ENCODE assay signal across 18 cellular contexts in the genomic region with DNA sequence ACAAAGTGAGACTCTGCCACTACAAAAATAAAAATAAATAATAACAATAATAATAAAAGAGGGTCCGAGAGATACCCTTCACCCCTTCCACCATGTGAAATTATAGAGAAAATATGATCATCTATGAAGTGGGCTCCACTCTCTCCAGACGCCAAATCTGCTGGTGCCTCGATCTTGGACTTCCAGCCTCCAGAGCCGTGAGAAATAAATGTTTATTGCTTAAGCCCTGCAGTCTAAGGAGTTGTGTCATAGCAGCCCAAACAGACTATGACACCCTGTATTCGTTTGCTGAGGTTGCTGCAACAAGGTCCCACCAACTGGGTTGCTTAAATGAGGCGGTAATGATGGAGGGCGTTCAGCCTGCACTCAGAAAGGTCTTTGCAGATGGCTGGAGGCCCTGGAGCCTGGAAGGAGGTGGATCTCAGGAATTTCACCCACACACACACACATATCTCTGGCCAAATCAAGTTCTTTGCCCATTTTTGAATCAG. TPM values are rescaled to one million over a fixed set of nuclear protein-coding genes. Genes with fewer than 3 reads are reported as not detected.
"Had no signal": no experiment of that assay in that cellular context is flagged by ENCODE, and none has a peak within 500 bp of the region (broad histone marks: within the 10 kb centered on the region; RNA-seq: fewer than 3 reads in every experiment).

No MANE protein-coding gene starts in this region.

- H3K36me3 Mint-ChIP-seq: activated naive CD8-positive, alpha-beta T cell treated with anti-CD3 and anti-CD28 coated beads, Interleukin-2, amount 10 ng/mL, durations not matched to agents 7 days and 5 days had no signal

- H3K27me3 ChIP-seq: body of pancreas, right atrium auricular region, upper lobe of left lung had no signal

- H3K27ac Mint-ChIP-seq: activated CD4-positive, alpha-beta T cell treated with anti-CD3 and anti-CD28 coated beads for 36 hours; activated naive CD8-positive, alpha-beta T cell treated with anti-CD3 and anti-CD28 coated beads, Interleukin-2, amount 10 ng/mL, durations not matched to agents 7 days and 5 days; nephron progenitor cell; progenitor cell of endocrine pancreas; stimulated activated naive CD8-positive, alpha-beta T cell treated with anti-CD3 and anti-CD28 coated beads, Interleukin-15, amount 100 ng/mL, for 72 hours; T-helper 2 cell treated with Interferon-gamma antibody and Interleukin-4, amounts not matched to agents 5 μg/mL and 100 μg/mL, for 36 hours had no signal

- H3K9me3 Mint-ChIP-seq: activated naive CD8-positive, alpha-beta T cell treated with anti-CD3 and anti-CD28 coated beads, Interleukin-2, amount 10 ng/mL, durations not matched to agents 7 days and 5 days; nephron progenitor cell; stimulated activated naive CD8-positive, alpha-beta T cell treated with anti-CD3 and anti-CD28 coated beads, Interleukin-15, amount 100 ng/mL, for 72 hours; T-helper 2 cell treated with Interferon-gamma antibody and Interleukin-4, amounts not matched to agents 5 μg/mL and 100 μg/mL, for 36 hours had no signal

- H3K36me3 ChIP-seq: right atrium auricular region, upper lobe of left lung had no signal

- DNase-seq: activated CD4-positive, alpha-beta T cell treated with anti-CD3 and anti-CD28 coated beads for 36 hours; activated CD4-positive, alpha-beta T cell treated with anti-CD3 and anti-CD28 coated beads, Interleukin-2, amount 50 U/mL, for 48 hours; activated naive CD8-positive, alpha-beta T cell treated with anti-CD3 and anti-CD28 coated beads, Interleukin-2, amount 10 ng/mL, durations not matched to agents 7 days and 5 days; amygdala; body of pancreas; foreskin melanocyte; hypothalamus; nephron progenitor cell; stimulated activated naive CD8-positive, alpha-beta T cell treated with anti-CD3 and anti-CD28 coated beads, Interleukin-15, amount 100 ng/mL, for 72 hours had no signal

- H3K4me3 Mint-ChIP-seq: activated CD4-positive, alpha-beta T cell treated with anti-CD3 and anti-CD28 coated beads for 36 hours; activated naive CD8-positive, alpha-beta T cell treated with anti-CD3 and anti-CD28 coated beads, Interleukin-2, amount 10 ng/mL, durations not matched to agents 7 days and 5 days; nephron progenitor cell; stimulated activated naive CD8-positive, alpha-beta T cell treated with anti-CD3 and anti-CD28 coated beads, Interleukin-15, amount 100 ng/mL, for 72 hours; T-helper 2 cell treated with Interferon-gamma antibody and Interleukin-4, amounts not matched to agents 5 μg/mL and 100 μg/mL, for 36 hours had no signal

- H3K4me3 ChIP-seq: body of pancreas, lung, right atrium auricular region, skin epidermis, upper lobe of left lung had no signal

- ATAC-seq: activated CD4-positive, alpha-beta T cell treated with anti-CD3 and anti-CD28 coated beads for 36 hours; body of pancreas; stimulated activated naive CD8-positive, alpha-beta T cell treated with anti-CD3 and anti-CD28 coated beads, Interleukin-15, amount 100 ng/mL, for 72 hours had no signal

- H3K27ac ChIP-seq: body of pancreas, epithelial cell of prostate, right atrium auricular region, skin epidermis, upper lobe of left lung had no signal

- H3K4me1 ChIP-seq: body of pancreas had no signal

- H3K4me1 Mint-ChIP-seq: activated CD4-positive, alpha-beta T cell treated with anti-CD3 and anti-CD28 coated beads for 36 hours; activated naive CD8-positive, alpha-beta T cell treated with anti-CD3 and anti-CD28 coated beads, Interleukin-2, amount 10 ng/mL, durations not matched to agents 7 days and 5 days; nephron progenitor cell; stimulated activated naive CD8-positive, alpha-beta T cell treated with anti-CD3 and anti-CD28 coated beads, Interleukin-15, amount 100 ng/mL, for 72 hours had no signal

- H3K9me3 ChIP-seq: body of pancreas, right atrium auricular region, upper lobe of left lung had no signal

- H3K27me3 Mint-ChIP-seq: activated CD4-positive, alpha-beta T cell treated with anti-CD3 and anti-CD28 coated beads for 36 hours; activated naive CD8-positive, alpha-beta T cell treated with anti-CD3 and anti-CD28 coated beads, Interleukin-2, amount 10 ng/mL, durations not matched to agents 7 days and 5 days had no signal

RNA-seq across cellular contexts. Expression of gene SEPTIN5, which starts 7.6 kb away (rescaled TPM):
- total RNA-seq: activated naive CD8-positive, alpha-beta T cell treated with anti-CD3 and anti-CD28 coated beads, Interleukin-2, amount 10 ng/mL, durations not matched to agents 7 days and 5 days had no signal

RNA-seq across cellular contexts. Expression of gene GP1BB, which starts 16.6 kb away (rescaled TPM):
- total RNA-seq: activated CD4-positive, alpha-beta T cell treated with anti-CD3 and anti-CD28 coated beads for 36 hours; activated naive CD8-positive, alpha-beta T cell treated with anti-CD3 and anti-CD28 coated beads, Interleukin-2, amount 10 ng/mL, durations not matched to agents 7 days and 5 days had no signal

RNA-seq across cellular contexts. Expression of gene TBX1, which starts 53.9 kb away (rescaled TPM):
- total RNA-seq: activated CD4-positive, alpha-beta T cell treated with anti-CD3 and anti-CD28 coated beads for 36 hours; fibroblast of lung; temporal lobe had no signal
- polyA plus RNA-seq: fibroblast of lung had no signal
